Comparison of ENCODE assay signal across 14 cellular contexts in genomic region chr2:68942827-68943226, GRCh38. TPM values are rescaled to one million over a fixed set of nuclear protein-coding genes. Genes with fewer than 3 reads are reported as not detected.
A peak's percentile ranks its signal among the peaks of the same experiment; 100 is the strongest.
DNase-seq lines count a peak whose midpoint lies in the region; ATAC-seq and TF ChIP-seq lines count a peak whose summit lies in the region.
"Had no signal": no experiment of that assay in that cellular context is flagged by ENCODE, and none has a peak within 500 bp of the region (broad histone marks: within the 10 kb centered on the region; RNA-seq: fewer than 3 reads in every experiment).

No MANE protein-coding gene starts in this region.

- H3K4me1 ChIP-seq in Loucy (ENCODE audit: insufficient read depth, low read length, poor library complexity, severe bottlenecking) (peaks cover 4% of the 10 kb centered on the region), neural progenitor cell (peaks cover 10% of the 10 kb centered on the region)
- H3K4me1 ChIP-seq: BE2C, Caco-2 had no signal

- TF ChIP-seq CTCF in Loucy (conservative IDR thresholded peaks at IDR 0.05; ENCODE audit: low read length) (no peak), neural progenitor cell (IDR thresholded peaks at IDR 0.05) (no peak)

- H3K4me3 Mint-ChIP-seq in neural progenitor cell = no peak overlapping the region
- H3K4me3 Mint-ChIP-seq: CD4-positive, CD25-positive, alpha-beta regulatory T cell; CD8-positive, alpha-beta memory T cell; HFFc6 had no signal

- H3K4me3 ChIP-seq in Loucy (ENCODE audit: low read length, poor library complexity, severe bottlenecking) (no peak overlapping the region), neural progenitor cell (no peak overlapping the region)

- H3K79me2 ChIP-seq in Loucy (ENCODE audit: insufficient read depth, low read length) (no peaks in the 10 kb centered on the region), neural progenitor cell (ENCODE audit: low read depth) (no peaks in the 10 kb centered on the region)

- H3K9me2 ChIP-seq in Loucy (replicated peaks; ENCODE audit: low read depth, low read length) = no peaks in the 10 kb centered on the region

- H4K20me1 ChIP-seq in Loucy (ENCODE audit: insufficient read depth, low read length, poor library complexity, severe bottlenecking) = no peaks in the 10 kb centered on the region
- H4K20me1 ChIP-seq in neural progenitor cell (ENCODE audit: low read depth) = no peaks in the 10 kb centered on the region

- H3K4me2 ChIP-seq in Loucy (ENCODE audit: low read depth, low read length, poor library complexity, severe bottlenecking) = no peak overlapping the region
- no peak overlapping the region for H3K4me2 ChIP-seq in neural progenitor cell

- DNase-seq in ELR (ENCODE audit: low read depth) (peak; percentile 16), neural progenitor cell (ENCODE audit: low spot score) (no peak)
- no peak for DNase-seq in activated CD4-positive, alpha-beta T cell treated with anti-CD3 and anti-CD28 coated beads, Interleukin-2, amount 50 U/mL, for 4 hours

- H3K9me3 ChIP-seq in Loucy (ENCODE audit: insufficient read depth, low read depth, low read length) (no peaks in the 10 kb centered on the region), neural progenitor cell (ENCODE audit: low read depth) (no peaks in the 10 kb centered on the region)
- H3K9me3 ChIP-seq: BE2C, Caco-2 had no signal

- peaks cover 11% of the 10 kb centered on the region for H3K9me3 Mint-ChIP-seq in neural progenitor cell

- no peak overlapping the region for H3K27ac Mint-ChIP-seq in neural progenitor cell
- H3K27ac Mint-ChIP-seq: CD4-positive, CD25-positive, alpha-beta regulatory T cell; CD8-positive, alpha-beta memory T cell; GM23338 had no signal

- peak overlapping the region; percentile 97; the same call in 1 of the 2 replicates for H2AFZ ChIP-seq in Loucy (ENCODE audit: low read length)
- H2AFZ ChIP-seq in neural progenitor cell (replicated peaks) = peak overlapping the region; percentile 99
- H2AFZ ChIP-seq: GM23338 had no signal

- H3K9ac ChIP-seq in Loucy (ENCODE audit: low read depth, low read length, poor library complexity, severe bottlenecking) = no peak overlapping the region
- no peak overlapping the region for H3K9ac ChIP-seq in neural progenitor cell

- no peak overlapping the region for H3K27ac ChIP-seq in neural progenitor cell

- no peak for ATAC-seq in HG03342 (IDR thresholded peaks at IDR 0.05; ENCODE audit: unreplicated experiment)
- ATAC-seq in HG03139 (IDR thresholded peaks at IDR 0.05; ENCODE audit: unreplicated experiment) = no peak

- H3K27me3 ChIP-seq in Loucy (ENCODE audit: insufficient read depth, low read length, poor library complexity, severe bottlenecking) (no peaks in the 10 kb centered on the region), neural progenitor cell (no peaks in the 10 kb centered on the region)
- H3K27me3 ChIP-seq: BE2C had no signal

- H3K4me1 Mint-ChIP-seq in neural progenitor cell = peaks cover 13% of the 10 kb centered on the region
- H3K4me1 Mint-ChIP-seq: GM23338 had no signal

- H3K36me3 ChIP-seq in Loucy (ENCODE audit: insufficient read depth, low read length) = no peaks in the 10 kb centered on the region
- H3K36me3 ChIP-seq in neural progenitor cell = no peaks in the 10 kb centered on the region
- H3K36me3 ChIP-seq: BE2C had no signal

- H3K27me3 Mint-ChIP-seq in neural progenitor cell (ENCODE audit: insufficient read depth, low read depth) = no peaks in the 10 kb centered on the region

- H3F3A ChIP-seq in Loucy (ENCODE audit: low read depth) (no peaks in the 10 kb centered on the region), neural progenitor cell (ENCODE audit: low read depth) (no peaks in the 10 kb centered on the region)

- no peaks in the 10 kb centered on the region for H3K36me3 Mint-ChIP-seq in neural progenitor cell
- H3K36me3 Mint-ChIP-seq: CD4-positive, CD25-positive, alpha-beta regulatory T cell had no signal

RNA-seq across cellular contexts. Expression of gene GKN2, which starts 9.9 kb away (rescaled TPM):
- total RNA-seq in neural progenitor cell (ENCODE audit: low replicate concordance) = not detected in 2 replicates
- total RNA-seq: Caco-2; CD4-positive, CD25-positive, alpha-beta regulatory T cell; CD8-positive, alpha-beta memory T cell; GM23338; HFFc6; HT-29 had no signal

RNA-seq across cellular contexts. Expression of gene GKN1, which starts 31.6 kb away (rescaled TPM):
- total RNA-seq in neural progenitor cell (ENCODE audit: low replicate concordance) = not detected in 2 replicates
- total RNA-seq: A172; Caco-2; CD4-positive, CD25-positive, alpha-beta regulatory T cell; CD8-positive, alpha-beta memory T cell; GM23338; HFFc6; HT-29 had no signal
